ENCODE assay signal across 2 cellular contexts in genomic region chr20:8724884-8725283, GRCh38.
TF ChIP-seq lines count a peak whose summit lies in the region.

No MANE protein-coding gene starts in this region.

TF ChIP-seq in liver, 16 proteins besides CTCF, POLR2A, EP300 and RAD21 (continued from another document):
- no peak for TF ChIP-seq REST (IDR thresholded peaks at IDR 0.05)

TF ChIP-seq in HepG2, 621 proteins besides CTCF, POLR2A, EP300 and RAD21 (continued from another document):
- no peak for TF ChIP-seq E2F1 (CRISPR knock-in tag; IDR thresholded peaks at IDR 0.05)
- TF ChIP-seq FOXK1 (CRISPR knock-in tag; IDR thresholded peaks at IDR 0.05; ENCODE audit: borderline replicate concordance, low read depth): no peak
- TF ChIP-seq ZNF124 (CRISPR knock-in tag; IDR thresholded peaks at IDR 0.05): no peak
- no peak for TF ChIP-seq SMARCE1 (IDR thresholded peaks at IDR 0.05; ENCODE audit: borderline replicate concordance)
- no peak for TF ChIP-seq KDM1A (CRISPR knock-in tag; IDR thresholded peaks at IDR 0.05)
- no peak for TF ChIP-seq PATZ1 (CRISPR knock-in tag; IDR thresholded peaks at IDR 0.05)
- no peak for TF ChIP-seq SP140L (CRISPR knock-in tag; IDR thresholded peaks at IDR 0.05; ENCODE audit: borderline replicate concordance)
- no peak for TF ChIP-seq ZFP90 (CRISPR knock-in tag; IDR thresholded peaks at IDR 0.05; ENCODE audit: borderline replicate concordance)
- TF ChIP-seq KDM5A (IDR thresholded peaks at IDR 0.05; ENCODE audit: borderline replicate concordance, low read length): no peak
- no peak for TF ChIP-seq ZNF557 (CRISPR knock-in tag; IDR thresholded peaks at IDR 0.05)
- no peak for TF ChIP-seq SOX6 (IDR thresholded peaks at IDR 0.05)
- no peak for TF ChIP-seq SOX6 (CRISPR knock-in tag; IDR thresholded peaks at IDR 0.05)
